12 cellular contexts compared by ENCODE assay signal in genomic region chr6:112038268-112038667, GRCh38. TPM values are rescaled to one million over a fixed set of nuclear protein-coding genes. Genes with fewer than 3 reads are reported as not detected.
A peak's percentile ranks its signal among the peaks of the same experiment; 100 is the strongest.
DNase-seq lines count a peak whose midpoint lies in the region; ATAC-seq, FAIRE-seq and TF ChIP-seq lines count a peak whose summit lies in the region.
"Had no signal": no experiment of that assay in that cellular context is flagged by ENCODE, and none has a peak within 500 bp of the region (broad histone marks: within the 10 kb centered on the region; RNA-seq: fewer than 3 reads in every experiment).

No MANE protein-coding gene starts in this region.

- no peaks in the 10 kb centered on the region for H4K20me1 ChIP-seq in H1 (replicated peaks in 1 of 2; ENCODE audit: control insufficient read depth in 1 of 2, insufficient read depth in 2 of 2, low read length in 2 of 2)

- no peaks in the 10 kb centered on the region for H3K36me3 ChIP-seq in H1 (ENCODE audit: control insufficient read depth in 2 of 4, insufficient read depth in 4 of 4, low read length in 3 of 4)
- H3K36me3 ChIP-seq in vagina = no peaks in the 10 kb centered on the region

- H3K4me1 ChIP-seq in H1 (replicated peaks in 1 of 4; ENCODE audit: control insufficient read depth in 3 of 4, insufficient read depth in 4 of 4, low read length in 3 of 4) = no peaks in the 10 kb centered on the region
- H3K4me1 ChIP-seq in vagina = peaks cover 18% of the 10 kb centered on the region

- H3K23ac ChIP-seq in H1 (ENCODE audit: insufficient read length) = no peak overlapping the region

- no peak overlapping the region for H3K27ac ChIP-seq in H1 (ENCODE audit: low read depth, low read length)
- peak overlapping the region; percentile 91 for H3K27ac ChIP-seq in vagina

- H3K27me3 ChIP-seq in H1 (replicated peaks in 1 of 4; ENCODE audit: control insufficient read depth in 3 of 4, extremely low read depth in 1 of 4, insufficient read depth in 3 of 4, low read length in 3 of 4) = no peaks in the 10 kb centered on the region
- H3K27me3 ChIP-seq in vagina = no peaks in the 10 kb centered on the region

- H3K9ac ChIP-seq in H1 (replicated peaks in 1 of 4; ENCODE audit: extremely low read depth in 1 of 4, low read depth in 3 of 4, low read length in 3 of 4) = no peak overlapping the region

- intact Hi-C loops in Right ventricle myocardium superior (cut with DNase I) (no loop called here), cardiac septum (cut with DNase I) (no loop called here), vagina (cut with DNase I) (loop anchor here (5.0 to 10.0 kb wide), 3 partner anchors 41 to 556 kb away; partner anchors contain the start of genes REV3L and TRAF3IP2)

- H3K4me3 ChIP-seq in H1 (ENCODE audit: extremely low read depth in 1 of 4, insufficient read depth in 2 of 4, low read depth in 3 of 4, low read length in 4 of 4) (no peak overlapping the region), vagina (no peak overlapping the region)

- no peak for ATAC-seq in Right ventricle myocardium superior (ENCODE audit: poor library complexity)
- ATAC-seq in omental fat pad (ENCODE audit: low FRiP score) = peak; percentile 9
- no peak for ATAC-seq in GM19328 (IDR thresholded peaks at IDR 0.05; ENCODE audit: unreplicated experiment)
- ATAC-seq in HG03108 (IDR thresholded peaks at IDR 0.05; ENCODE audit: unreplicated experiment) = no peak

- POLR2A ChIA-PET in H1 (lab: Charles Lee; ENCODE audit: partially characterized antibody) = no interaction called here

- no peak for TF ChIP-seq RAD21 in H1 (IDR thresholded peaks at IDR 0.05 in 1 of 2, conservative IDR thresholded peaks at IDR 0.05 in 1 of 2; ENCODE audit: low read depth in 2 of 2, low read length in 2 of 2)

- H3K4me2 ChIP-seq in H1 (ENCODE audit: insufficient read depth in 1 of 2, low read depth in 2 of 2, low read length in 2 of 2) = no peak overlapping the region

- no peak overlapping the region for H3K4ac ChIP-seq in H1 (replicated peaks; ENCODE audit: insufficient read length, low read depth, low read length)

- CTCF ChIA-PET in H1 (lab: Charles Lee; ENCODE audit: partially characterized antibody) = interaction anchor here (0.6 to 9.7 kb wide), 12 partner anchors 11 to 407 kb away, joined by 3 to 102 read pairs (median 4); no protein-coding TSS in a partner anchor

- no peak overlapping the region for H4K5ac ChIP-seq in H1 (ENCODE audit: insufficient read length, low read depth, low read length)

- no peak overlapping the region for H2BK5ac ChIP-seq in H1 (ENCODE audit: low read depth, low read length)

- no peak overlapping the region for H2BK20ac ChIP-seq in H1 (ENCODE audit: low read length)

- no peak overlapping the region for H3K14ac ChIP-seq in H1 (ENCODE audit: insufficient read length)

- TF ChIP-seq EP300 in H1 (IDR thresholded peaks at IDR 0.05; ENCODE audit: borderline replicate concordance in 1 of 2, low read depth in 2 of 2, low read length in 2 of 2) = no peak

- no peaks in the 10 kb centered on the region for H3K79me1 ChIP-seq in H1 (ENCODE audit: low read depth, low read length)

- no peak for FAIRE-seq in H1 (lab: Jason Lieb, UNC)

- 88% methylated on average over 5 of the region's 5 CpGs; no CpG with 5 or more reads in 1 of the 2 experiments for WGBS in H1 (ENCODE audit: extremely low coverage in 1 of 2, insufficient coverage in 1 of 2, insufficient read length in 1 of 2, insufficient replicate concordance in 2 of 2, low coverage in 1 of 2, low lambda C conversion rate in 2 of 2, missing lambda C conversion rate in 1 of 2), 2 experiments

- TF ChIP-seq POLR2A in H1 (IDR thresholded peaks at IDR 0.05; ENCODE audit: control extremely low read depth in 1 of 2, low read depth in 2 of 2, low read length in 2 of 2) = no peak
- TF ChIP-seq POLR2A in vagina (IDR thresholded peaks at IDR 0.05) = no peak

- H2BK12ac ChIP-seq in H1 (ENCODE audit: low read depth, low read length) = no peak overlapping the region

- H3K9me3 ChIP-seq in H1 (ENCODE audit: insufficient read depth in 2 of 2, low read depth in 1 of 2, low read length in 1 of 2) (no peaks in the 10 kb centered on the region), vagina (no peaks in the 10 kb centered on the region)

- no peak overlapping the region for H2BK120ac ChIP-seq in H1 (replicated peaks; ENCODE audit: low read depth, low read length)

- H4K91ac ChIP-seq in H1 (replicated peaks; ENCODE audit: insufficient read length, low read length) = no peak overlapping the region

- DNase-seq in Right ventricle myocardium superior (peak; percentile 45), cardiac septum (ENCODE audit: low spot score) (no peak), H1 (ENCODE audit: low read depth in 1 of 2, low spot score in 2 of 2) (no peak), omental fat pad (ENCODE audit: low spot score) (no peak), vagina (ENCODE audit: extremely low spot score in 2 of 2) (no peak)
- DNase-seq in stimulated activated CD4-positive, alpha-beta T cell treated with anti-CD3 and anti-CD28 coated beads, Interleukin-4, amount 100 ng/mL, for 4 hours = no peak
- DNase-seq: naive B cell, NCI-H2081 treated with DMSO at 0.1 percent for 48 hours had no signal

- no peaks in the 10 kb centered on the region; a peak in 1 of 4 replicates for H3K79me2 ChIP-seq in H1 (ENCODE audit: control insufficient read depth in 1 of 2, insufficient read depth in 2 of 2, low read length in 2 of 2)

- H3K18ac ChIP-seq in H1 (ENCODE audit: extremely low read depth, low read length) = no peak overlapping the region

- peaks cover 1% of the 10 kb centered on the region; the same call in 1 of the 2 replicates for H3K23me2 ChIP-seq in H1 (ENCODE audit: low read depth, low read length)

- 0 out of 2 replicates have a peak overlapping the region, but pooled peaks have one; percentile 6 for H2AFZ ChIP-seq in H1 (ENCODE audit: low read length)

- TF ChIP-seq CTCF in H1 (IDR thresholded peaks at IDR 0.05; ENCODE audit: control extremely low read depth in 1 of 3, insufficient read depth in 1 of 3, low read depth in 1 of 3, low read length in 3 of 3) = no peak
- no peak for TF ChIP-seq CTCF in omental fat pad (IDR thresholded peaks at IDR 0.05)
- TF ChIP-seq CTCF in vagina (IDR thresholded peaks at IDR 0.05) = no peak

- H2BK15ac ChIP-seq in H1 (ENCODE audit: low read length) = no peak overlapping the region

- H2AK5ac ChIP-seq in H1 (ENCODE audit: low read depth, low read length) = no peak overlapping the region

- no peak overlapping the region for H4K8ac ChIP-seq in H1 (ENCODE audit: extremely low read depth, insufficient read depth, low read length)

- H3K56ac ChIP-seq in H1 (replicated peaks; ENCODE audit: insufficient read length, low read depth, low read length) = peak overlapping the region; percentile 25

TF ChIP-seq in H1, 55 proteins besides CTCF, POLR2A, EP300 and RAD21 (continues in another document):
- TF ChIP-seq SP4 (IDR thresholded peaks at IDR 0.05; ENCODE audit: low read length) (no peak), USF2 (IDR thresholded peaks at IDR 0.05; ENCODE audit: low read length) (no peak), JUN (IDR thresholded peaks at IDR 0.05; ENCODE audit: low read depth, low read length) (no peak), SIX5 (IDR thresholded peaks at IDR 0.05; ENCODE audit: low read depth, low read length) (no peak)

RNA-seq across cellular contexts. Expression of gene CCN6, which starts 15.6 kb away (rescaled TPM):
- total RNA-seq in Right ventricle myocardium superior (not detected), cardiac septum (not detected), omental fat pad (under 1 TPM in 1 of 4 donors, not detected in 3; 0.56 TPM), vagina (not detected)
- total RNA-seq in H1 (2021; fragmentation: NEBNext Ultra II Directional; extraction: Animal tissue kit (Norgen Biotek cat#: 25700)) = not detected in 2 replicates
- not detected in 2 replicates for polyA plus RNA-seq in H1 (2011; rRNA removed)
- polyA plus RNA-seq in H1 (2011; cell fraction: cytosol; rRNA removed) = not detected
- polyA plus RNA-seq in H1 (2011; cell fraction: nucleus; rRNA removed) = not detected
- polyA plus RNA-seq in H1 (2012, experiment 1 of 2) = not detected in 4 replicates
- polyA plus RNA-seq in H1 (2012, experiment 2 of 2) = not detected
- polyA plus RNA-seq in H1 (2013, experiment 1 of 2) = not detected
- not detected for polyA plus RNA-seq in H1 (2013, experiment 2 of 2)
- not detected in 2 replicates for polyA minus RNA-seq in H1 (2011; rRNA and poly(A)+ RNA removed)
- polyA minus RNA-seq in H1 (2011; cell fraction: cytosol; rRNA and poly(A)+ RNA removed) = not detected
- not detected for polyA minus RNA-seq in H1 (2011; cell fraction: nucleus; rRNA and poly(A)+ RNA removed)
- total RNA-seq: Calu3 had no signal
- polyA plus RNA-seq: AG04450 had no signal

RNA-seq across cellular contexts. Expression of gene TUBE1, which starts 49.0 kb away (rescaled TPM):
- total RNA-seq in Right ventricle myocardium superior (27.1 TPM), cardiac septum (21.6 TPM), omental fat pad (10 to 100 TPM; 21.0 to 68.7 (median 31.6) TPM), vagina (38.8 TPM)
- total RNA-seq in H1 (2021; fragmentation: NEBNext Ultra II Directional; extraction: Animal tissue kit (Norgen Biotek cat#: 25700)) = 14.8 and 15.9 TPM in 2 replicates
- polyA plus RNA-seq in H1 (2011; rRNA removed) = 5.5 and 8.0 TPM in 2 replicates
- polyA plus RNA-seq in H1 (2011; cell fraction: cytosol; rRNA removed) = 9.9 TPM
- polyA plus RNA-seq in H1 (2011; cell fraction: nucleus; rRNA removed) = 8.8 TPM
- 6.9 to 16.7 TPM (median 8.0 TPM) in 4 replicates for polyA plus RNA-seq in H1 (2012, experiment 1 of 2)
- polyA plus RNA-seq in H1 (2012, experiment 2 of 2) = 2.2 TPM
- 14.9 TPM for polyA plus RNA-seq in H1 (2013, experiment 1 of 2)
- 13.5 TPM for polyA plus RNA-seq in H1 (2013, experiment 2 of 2)
- 8.5 and 8.8 TPM in 2 replicates for polyA minus RNA-seq in H1 (2011; rRNA and poly(A)+ RNA removed)
- polyA minus RNA-seq in H1 (2011; cell fraction: cytosol; rRNA and poly(A)+ RNA removed) = 8.0 TPM
- polyA minus RNA-seq in H1 (2011; cell fraction: nucleus; rRNA and poly(A)+ RNA removed) = 29.1 TPM

RNA-seq across cellular contexts. Expression of gene FAM229B, which starts 49.1 kb away (rescaled TPM):
- total RNA-seq in Right ventricle myocardium superior (86.6 TPM), cardiac septum (43.5 TPM), omental fat pad (10 to 100 TPM in 3 of 4 donors, 1 to 10 TPM in 1; 4.9 to 17.2 (median 12.4) TPM), vagina (11.0 TPM)
- 10.0 and 10.5 TPM in 2 replicates for total RNA-seq in H1 (2021; fragmentation: NEBNext Ultra II Directional; extraction: Animal tissue kit (Norgen Biotek cat#: 25700))
- polyA plus RNA-seq in H1 (2011; rRNA removed) = 5.8 and 10.4 TPM in 2 replicates
- 7.5 TPM for polyA plus RNA-seq in H1 (2011; cell fraction: cytosol; rRNA removed)
- 5.8 TPM for polyA plus RNA-seq in H1 (2011; cell fraction: nucleus; rRNA removed)
- polyA plus RNA-seq in H1 (2012, experiment 1 of 2) = 12.3 to 14.3 TPM (median 12.8 TPM) in 4 replicates
- 25.4 TPM for polyA plus RNA-seq in H1 (2012, experiment 2 of 2)
- polyA plus RNA-seq in H1 (2013, experiment 1 of 2) = 28.3 TPM
- polyA plus RNA-seq in H1 (2013, experiment 2 of 2) = 25.1 TPM
- 3.6 and 5.0 TPM in 2 replicates for polyA minus RNA-seq in H1 (2011; rRNA and poly(A)+ RNA removed)
- 2.1 TPM for polyA minus RNA-seq in H1 (2011; cell fraction: cytosol; rRNA and poly(A)+ RNA removed)
- polyA minus RNA-seq in H1 (2011; cell fraction: nucleus; rRNA and poly(A)+ RNA removed) = 1.9 TPM
